Comparison of ENCODE assay signal across 23 cellular contexts in the genomic region with DNA sequence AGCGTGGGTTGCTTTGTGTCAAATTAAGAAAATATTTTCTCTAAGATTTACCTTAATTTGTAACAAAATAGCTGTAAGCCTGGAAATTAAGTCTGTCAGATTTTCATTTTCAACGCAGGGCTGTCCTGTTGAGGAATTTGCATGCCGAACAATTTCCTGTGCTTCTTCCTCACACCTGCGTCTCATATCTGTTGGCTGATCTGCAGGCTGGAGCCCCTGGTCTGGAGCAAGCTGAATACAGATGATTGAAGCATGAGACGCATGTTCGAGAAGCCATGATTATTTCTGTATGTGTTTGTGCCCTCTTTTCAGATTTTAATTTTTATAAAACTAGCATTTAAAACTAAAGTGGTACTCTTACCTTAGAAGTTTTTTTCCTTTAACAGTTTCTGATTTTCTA. TPM values are rescaled to one million over a fixed set of nuclear protein-coding genes. Genes with fewer than 3 reads are reported as not detected.
DNase-seq lines count a peak whose midpoint lies in the region; ATAC-seq and TF ChIP-seq lines count a peak whose summit lies in the region.
"Had no signal": no experiment of that assay in that cellular context is flagged by ENCODE, and none has a peak within 500 bp of the region (broad histone marks: within the 10 kb centered on the region; RNA-seq: fewer than 3 reads in every experiment).

No MANE protein-coding gene starts in this region.

- POLR2A ChIA-PET in CD8-positive, alpha-beta memory T cell (lab: Charles Lee): no interaction called here
- POLR2A ChIA-PET in A673 (lab: Charles Lee; ENCODE audit: low non-redundant PET): no interaction called here

- intact Hi-C loops in A673 (cut with micrococcal nuclease; ENCODE audit: unreplicated experiment): no loop called here

- peak overlapping the region; percentile 45 for H3K9ac ChIP-seq in SK-N-MC (ENCODE audit: insufficient read length)

- peaks cover 48% of the 10 kb centered on the region for H3K36me3 ChIP-seq in SK-N-MC (ENCODE audit: insufficient read depth, low read length)
- no peaks in the 10 kb centered on the region for H3K36me3 ChIP-seq in CD8-positive, alpha-beta memory T cell (ENCODE audit: insufficient read depth, low read length)
- peaks cover 38% of the 10 kb centered on the region for H3K36me3 ChIP-seq in A673 (ENCODE audit: insufficient read depth, low read length, poor library complexity, severe bottlenecking)

- H3K27me3 ChIP-seq in CD8-positive, alpha-beta memory T cell (ENCODE audit: insufficient read depth, low read length, poor library complexity, severe bottlenecking): no peaks in the 10 kb centered on the region
- H3K27me3 ChIP-seq in A673 (replicated peaks; ENCODE audit: insufficient read depth, low read depth, low read length, poor library complexity): no peaks in the 10 kb centered on the region
- H3K27me3 ChIP-seq: body of pancreas had no signal

- H3K36me3 Mint-ChIP-seq in CD8-positive, alpha-beta memory T cell: peaks cover 7 to 34% (median 10%) of the 10 kb centered on the region in 3 donors

- H3K27ac ChIP-seq in SK-N-MC (0 out of 2 replicates have a peak overlapping the region, but pooled peaks have one; percentile 6), A673 (ENCODE audit: low read depth, low read length, poor library complexity, severe bottlenecking) (no peak overlapping the region)
- H3K27ac ChIP-seq in CD8-positive, alpha-beta memory T cell (ENCODE audit: low read depth, low read length): no peak overlapping the region
- H3K27ac ChIP-seq: body of pancreas, epithelial cell of prostate, lower lobe of right lung had no signal

- no peak for TF ChIP-seq CTCF in A673 (conservative IDR thresholded peaks at IDR 0.05; ENCODE audit: low read depth, low read length)

- H3K9me3 ChIP-seq in SK-N-MC (ENCODE audit: low read depth, low read length) (no peaks in the 10 kb centered on the region), A673 (ENCODE audit: low read depth, low read length, poor library complexity, severe bottlenecking) (no peaks in the 10 kb centered on the region)
- H3K9me3 ChIP-seq in CD8-positive, alpha-beta memory T cell (ENCODE audit: low read length): no peaks in the 10 kb centered on the region
- H3K9me3 ChIP-seq: body of pancreas, lower lobe of right lung had no signal

- DNase-seq in SK-N-MC (ENCODE audit: low read depth, low spot score) (no peak), NCI-H524 (lab: John Stamatoyannopoulos, UW) (no peak), A673 (ENCODE audit: low spot score) (no peak)
- DNase-seq in CD8-positive, alpha-beta memory T cell: no peak
- DNase-seq: activated CD4-positive, alpha-beta T cell treated with anti-CD3 and anti-CD28 coated beads for 36 hours; activated CD8-positive, alpha-beta memory T cell treated with anti-CD3 and anti-CD28 coated beads, Interleukin-2, amount 50 U/mL, for 48 hours; activated naive CD4-positive, alpha-beta T cell treated with anti-CD3 and anti-CD28 coated beads, Interleukin-2, amount 10 ng/mL, durations not matched to agents 7 days and 5 days; body of pancreas; cortex of kidney; immature natural killer cell; lower lobe of right lung; NCI-H2081 treated with DMSO at 0.1 percent for 48 hours; NCI-H774; stimulated activated CD4-positive, alpha-beta T cell treated with anti-CD3 and anti-CD28 coated beads, Interleukin-12 subunit alpha, Interleukin-12 subunit beta, amount 100 ng/mL, for 4 hours; stimulated activated naive CD4-positive, alpha-beta T cell treated with Interleukin-2 at 50 U/mL for 16 hours had no signal

- no TSS peak for BruUV-seq in A673 (replicated peaks; lab: Mats Ljungman, UMichigan)

- H3K4me3 Mint-ChIP-seq in CD8-positive, alpha-beta memory T cell: no peak overlapping the region
- H3K4me3 Mint-ChIP-seq: activated CD4-positive, alpha-beta T cell treated with anti-CD3 and anti-CD28 coated beads for 36 hours; activated naive CD4-positive, alpha-beta T cell treated with anti-CD3 and anti-CD28 coated beads, Interleukin-2, amount 10 ng/mL, durations not matched to agents 7 days and 5 days; immature natural killer cell; nephron had no signal

- H3K27ac Mint-ChIP-seq in CD8-positive, alpha-beta memory T cell: no peak overlapping the region
- H3K27ac Mint-ChIP-seq: activated CD4-positive, alpha-beta T cell treated with anti-CD3 and anti-CD28 coated beads for 36 hours; activated naive CD4-positive, alpha-beta T cell treated with anti-CD3 and anti-CD28 coated beads, Interleukin-2, amount 10 ng/mL, durations not matched to agents 7 days and 5 days; nephron had no signal

- CTCF ChIA-PET in CD8-positive, alpha-beta memory T cell (lab: Charles Lee): no interaction called here
- CTCF ChIA-PET in A673 (lab: Charles Lee): no interaction called here

- no peaks in the 10 kb centered on the region for H3K4me1 Mint-ChIP-seq in CD8-positive, alpha-beta memory T cell
- H3K4me1 Mint-ChIP-seq: activated CD4-positive, alpha-beta T cell treated with anti-CD3 and anti-CD28 coated beads for 36 hours; activated naive CD4-positive, alpha-beta T cell treated with anti-CD3 and anti-CD28 coated beads, Interleukin-2, amount 10 ng/mL, durations not matched to agents 7 days and 5 days; immature natural killer cell; nephron had no signal

- H3K4me3 ChIP-seq in SK-N-MC: no peak overlapping the region
- no peak overlapping the region for H3K4me3 ChIP-seq in CD8-positive, alpha-beta memory T cell (ENCODE audit: low read length)
- no peak overlapping the region for H3K4me3 ChIP-seq in A673 (ENCODE audit: low read depth, low read length, poor library complexity, severe bottlenecking)
- H3K4me3 ChIP-seq: body of pancreas, lower lobe of right lung had no signal

- no peaks in the 10 kb centered on the region for H3K27me3 Mint-ChIP-seq in CD8-positive, alpha-beta memory T cell
- H3K27me3 Mint-ChIP-seq: activated CD4-positive, alpha-beta T cell treated with anti-CD3 and anti-CD28 coated beads for 36 hours; activated naive CD4-positive, alpha-beta T cell treated with anti-CD3 and anti-CD28 coated beads, Interleukin-2, amount 10 ng/mL, durations not matched to agents 7 days and 5 days had no signal

- no peaks in the 10 kb centered on the region for H3K4me1 ChIP-seq in CD8-positive, alpha-beta memory T cell (ENCODE audit: insufficient read depth, low read length)
- H3K4me1 ChIP-seq in A673 (ENCODE audit: insufficient read depth, low read length, poor library complexity, severe bottlenecking): no peaks in the 10 kb centered on the region
- H3K4me1 ChIP-seq: body of pancreas, lower lobe of right lung had no signal

- ATAC-seq in GM18502 (IDR thresholded peaks at IDR 0.05; ENCODE audit: poor library complexity, unreplicated experiment) (peak; percentile 59), GM21367 (IDR thresholded peaks at IDR 0.05; ENCODE audit: unreplicated experiment) (peak; percentile 84), HG03103 (IDR thresholded peaks at IDR 0.05; ENCODE audit: low read depth, unreplicated experiment) (peak; percentile 63), SK-N-SH treated with all-trans-retinoic acid at 6 μM for 48 hours (no peak)
- ATAC-seq: activated CD4-positive, alpha-beta T cell treated with anti-CD3 and anti-CD28 coated beads for 36 hours; body of pancreas; lower lobe of right lung had no signal

- no peaks in the 10 kb centered on the region for H3K9me3 Mint-ChIP-seq in CD8-positive, alpha-beta memory T cell
- H3K9me3 Mint-ChIP-seq: activated naive CD4-positive, alpha-beta T cell treated with anti-CD3 and anti-CD28 coated beads, Interleukin-2, amount 10 ng/mL, durations not matched to agents 7 days and 5 days; immature natural killer cell; nephron had no signal

TF ChIP-seq in SK-N-SH treated with all-trans-retinoic acid at 6 μM for 48 hours, 23 proteins besides CTCF, POLR2A, EP300 and RAD21:
- no peak for TF ChIP-seq TOX (CRISPR knock-in tag; IDR thresholded peaks at IDR 0.05; ENCODE audit: borderline replicate concordance)
- TF ChIP-seq CSDC2 (CRISPR knock-in tag; IDR thresholded peaks at IDR 0.05): no peak
- TF ChIP-seq ZNF565 (CRISPR knock-in tag; conservative IDR thresholded peaks at IDR 0.05; ENCODE audit: low read depth): no peak
- no peak for TF ChIP-seq ZFP30 (CRISPR knock-in tag; IDR thresholded peaks at IDR 0.05)
- no peak for TF ChIP-seq ZC3H10 (CRISPR knock-in tag; IDR thresholded peaks at IDR 0.05)

RNA-seq across cellular contexts. Expression of a gene that starts 9.8 kb away (rescaled TPM):
- not detected for total RNA-seq in CD8-positive, alpha-beta memory T cell
- polyA plus RNA-seq in CD8-positive, alpha-beta memory T cell: not detected
- total RNA-seq in A673 (2021): 0.39 TPM in 1 of 2 replicates, not detected in the other
- total RNA-seq: activated CD4-positive, alpha-beta T cell treated with anti-CD3 and anti-CD28 coated beads for 36 hours; body of pancreas; pulmonary artery endothelial cell; T-helper 2 cell treated with Interferon-gamma antibody and Interleukin-4, amounts not matched to agents 100 ng/mL and 5 ng/mL, for 36 hours had no signal
- polyA plus RNA-seq: immature natural killer cell had no signal

RNA-seq across cellular contexts. Expression of a gene that starts 46.8 kb away (rescaled TPM):
- 10 to 100 TPM; 20.4 to 21.5 TPM for total RNA-seq in CD8-positive, alpha-beta memory T cell
- 22.3 TPM for polyA plus RNA-seq in CD8-positive, alpha-beta memory T cell
- 30.5 and 33.4 TPM in 2 replicates for total RNA-seq in A673 (2021)
